15 cellular contexts compared by ENCODE assay signal in the genomic region with DNA sequence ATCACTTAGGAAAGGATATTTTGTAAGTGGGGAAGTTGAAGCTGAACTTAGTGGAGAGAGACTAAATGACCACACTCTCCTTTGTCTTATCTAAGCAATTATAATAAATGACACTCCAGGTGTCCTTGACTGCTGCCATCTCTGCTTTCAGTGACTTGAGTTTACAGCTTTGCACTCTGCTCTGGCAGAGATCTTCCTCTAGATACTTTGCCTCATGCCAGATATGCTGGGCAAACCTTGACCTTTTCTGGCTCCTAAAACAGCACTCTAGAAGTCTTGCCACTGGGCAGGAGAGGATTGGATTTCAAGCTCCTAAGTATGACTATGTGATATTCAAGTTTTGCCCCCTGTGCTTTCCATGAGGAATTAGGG.
DNase-seq lines count a peak whose midpoint lies in the region; ATAC-seq and TF ChIP-seq lines count a peak whose summit lies in the region.
"Had no signal": no experiment of that assay in that cellular context is flagged by ENCODE, and none has a peak within 500 bp of the region (broad histone marks: within the 10 kb centered on the region; RNA-seq: fewer than 3 reads in every experiment).

No MANE protein-coding gene starts in this region.

- H3K4me1 ChIP-seq in esophagus muscularis mucosa, result peaks cover 0 to 8% (median 0%) of the 10 kb centered on the region in 4 donors

- no peak for TF ChIP-seq POLR2A in esophagus muscularis mucosa (IDR thresholded peaks at IDR 0.05; ENCODE audit: low read depth)

- TF ChIP-seq CTCF in esophagus muscularis mucosa (IDR thresholded peaks at IDR 0.05), result no peak

- H3K27me3 ChIP-seq in esophagus muscularis mucosa, result no peaks in the 10 kb centered on the region

- intact Hi-C loops in left cardiac atrium (cut with DNase I) (no loop called here), esophagus muscularis mucosa (cut with DNase I) (no loop called here)

- no peak for TF ChIP-seq EP300 in esophagus muscularis mucosa (IDR thresholded peaks at IDR 0.05)

- H3K4me3 Mint-ChIP-seq in memory B cell, result no peak overlapping the region
- H3K4me3 Mint-ChIP-seq in natural killer cell treated with Interleukin-12 subunit alpha and Interleukin-12 subunit beta and Interleukin-15 and Interleukin-18, amount 100 ng/mL, for 72 hours, result no peak overlapping the region
- H3K4me3 Mint-ChIP-seq: activated CD4-positive, alpha-beta memory T cell treated with anti-CD3 and anti-CD28 coated beads, Interleukin-2, amount 10 ng/mL, durations not matched to agents 7 days and 5 days; central memory CD8-positive, alpha-beta T cell; natural killer cell had no signal

- ATAC-seq in GM18868 (IDR thresholded peaks at IDR 0.05; ENCODE audit: unreplicated experiment) (peak; percentile 27), GM21723 (IDR thresholded peaks at IDR 0.05; ENCODE audit: unreplicated experiment) (peak; percentile 26), HG03432 (IDR thresholded peaks at IDR 0.05; ENCODE audit: unreplicated experiment) (peak; percentile 29), memory B cell (ENCODE audit: low read depth) (no peak), left cardiac atrium (no peak)
- no peak for ATAC-seq in natural killer cell treated with Interleukin-12 subunit alpha and Interleukin-12 subunit beta and Interleukin-15 and Interleukin-18, amount 100 ng/mL, for 72 hours
- ATAC-seq: natural killer cell had no signal

- no peaks in the 10 kb centered on the region for H3K9me3 ChIP-seq in esophagus muscularis mucosa

- H3K27ac Mint-ChIP-seq in memory B cell, result peak overlapping the region; percentile 24
- H3K27ac Mint-ChIP-seq in natural killer cell treated with Interleukin-12 subunit alpha and Interleukin-12 subunit beta and Interleukin-15 and Interleukin-18, amount 100 ng/mL, for 72 hours, result no peak overlapping the region
- H3K27ac Mint-ChIP-seq: activated CD4-positive, alpha-beta memory T cell treated with anti-CD3 and anti-CD28 coated beads, Interleukin-2, amount 10 ng/mL, durations not matched to agents 7 days and 5 days; natural killer cell had no signal

- peaks cover 9% of the 10 kb centered on the region for H3K4me1 Mint-ChIP-seq in memory B cell
- peaks cover 13 to 26% of the 10 kb centered on the region in 2 donors for H3K4me1 Mint-ChIP-seq in natural killer cell treated with Interleukin-12 subunit alpha and Interleukin-12 subunit beta and Interleukin-15 and Interleukin-18, amount 100 ng/mL, for 72 hours (ENCODE audit: low read depth in 2 of 2)

- H3K4me3 ChIP-seq in esophagus muscularis mucosa, result no peak overlapping the region

- H3K36me3 ChIP-seq in esophagus muscularis mucosa, result peaks cover 0 to 4% (median 1%) of the 10 kb centered on the region in 4 donors

- no peaks in the 10 kb centered on the region for H3K27me3 Mint-ChIP-seq in memory B cell
- H3K27me3 Mint-ChIP-seq in natural killer cell treated with Interleukin-12 subunit alpha and Interleukin-12 subunit beta and Interleukin-15 and Interleukin-18, amount 100 ng/mL, for 72 hours, result no peaks in the 10 kb centered on the region
- H3K27me3 Mint-ChIP-seq: activated CD4-positive, alpha-beta memory T cell treated with anti-CD3 and anti-CD28 coated beads, Interleukin-2, amount 10 ng/mL, durations not matched to agents 7 days and 5 days; central memory CD8-positive, alpha-beta T cell had no signal

- H3K27ac ChIP-seq in esophagus muscularis mucosa (replicated peaks in 1 of 4), result no peak overlapping the region

- no peaks in the 10 kb centered on the region for H3K9me3 Mint-ChIP-seq in memory B cell
- H3K9me3 Mint-ChIP-seq in natural killer cell treated with Interleukin-12 subunit alpha and Interleukin-12 subunit beta and Interleukin-15 and Interleukin-18, amount 100 ng/mL, for 72 hours, result no peaks in the 10 kb centered on the region
- H3K9me3 Mint-ChIP-seq: activated CD4-positive, alpha-beta memory T cell treated with anti-CD3 and anti-CD28 coated beads, Interleukin-2, amount 10 ng/mL, durations not matched to agents 7 days and 5 days; central memory CD8-positive, alpha-beta T cell; natural killer cell had no signal

- peaks cover 7% of the 10 kb centered on the region for H3K36me3 Mint-ChIP-seq in memory B cell
- H3K36me3 Mint-ChIP-seq in natural killer cell treated with Interleukin-12 subunit alpha and Interleukin-12 subunit beta and Interleukin-15 and Interleukin-18, amount 100 ng/mL, for 72 hours, result peaks cover 6% of the 10 kb centered on the region
- H3K36me3 Mint-ChIP-seq: natural killer cell had no signal

- DNase-seq in memory B cell (ENCODE audit: low spot score in 2 of 2) (no peak), left cardiac atrium (no peak), esophagus muscularis mucosa (ENCODE audit: extremely low spot score) (no peak)
- DNase-seq in natural killer cell treated with Interleukin-12 subunit alpha and Interleukin-12 subunit beta and Interleukin-15 and Interleukin-18, amount 100 ng/mL, for 72 hours (ENCODE audit: low spot score), result no peak
- DNase-seq in activated CD4-positive, alpha-beta T cell treated with anti-CD3 and anti-CD28 coated beads for 1 hour, result no peak
- DNase-seq: activated naive CD4-positive, alpha-beta T cell treated with anti-CD3 and anti-CD28 coated beads, Interleukin-2, amount 50 U/mL, for 16 hours; glutamatergic neuron; natural killer cell; NCI-H1694 treated with DMSO at 0.1 percent for 48 hours; T1000 had no signal

Comparison
In these comparisons a context has a peak if more than half of its experiments do, and no peak if none do; other contexts are left out.
1. ATAC-seq: peak in GM18868 (single experiment), GM21723 (single experiment) and HG03432 (single experiment); none in memory B cell (single experiment), natural killer cell treated with Interleukin-12 subunit alpha and Interleukin-12 subunit beta and Interleukin-15 and Interleukin-18, amount 100 ng/mL, for 72 hours (0 of 2) and left cardiac atrium (0 of 2).